17 cellular contexts compared by ENCODE assay signal in genomic region chr9:120870206-120870605, GRCh38. TPM values are rescaled to one million over a fixed set of nuclear protein-coding genes. Genes with fewer than 3 reads are reported as not detected.
DNase-seq lines count a peak whose midpoint lies in the region; ATAC-seq and TF ChIP-seq lines count a peak whose summit lies in the region.
"Had no signal": no experiment of that assay in that cellular context is flagged by ENCODE, and none has a peak within 500 bp of the region (broad histone marks: within the 10 kb centered on the region; RNA-seq: fewer than 3 reads in every experiment).

No MANE protein-coding gene starts in this region.

- H3K27ac ChIP-seq in OCI-LY1 (ENCODE audit: low read depth, low read length, poor library complexity, severe bottlenecking) (peak overlapping the region; percentile 53), coronary artery (peak overlapping the region; percentile 89 to 95)
- H3K27ac ChIP-seq: cardiac muscle cell had no signal

- no peak overlapping the region for H3K27ac Mint-ChIP-seq in stimulated activated naive B cell treated with anti-CD40 and anti-IgM and Interleukin-4, amounts not matched to agents 10 μg/mL and 1 μg/mL and 100 μg/mL, for 72 hours

- no peaks in the 10 kb centered on the region for H3K79me2 ChIP-seq in OCI-LY1 (ENCODE audit: insufficient read depth, low read length)

- peaks cover 9% of the 10 kb centered on the region for H3K36me3 ChIP-seq in H7 (replicated peaks; ENCODE audit: control insufficient read depth, insufficient read depth, low read length)
- peaks cover 74% of the 10 kb centered on the region; the same call in 1 of the 2 replicates for H3K36me3 ChIP-seq in OCI-LY1 (ENCODE audit: insufficient read depth, low read length)
- H3K36me3 ChIP-seq: cardiac muscle cell had no signal

- H3K9me3 ChIP-seq in OCI-LY1 (ENCODE audit: low read length) = no peaks in the 10 kb centered on the region
- H3K9me3 ChIP-seq: HAP-1 had no signal

- H3K4me3 ChIP-seq in H7 (ENCODE audit: insufficient read depth, low read depth, low read length) = no peak overlapping the region
- H3K4me3 ChIP-seq in OCI-LY1 (ENCODE audit: low read depth, low read length, poor library complexity, severe bottlenecking) = no peak overlapping the region
- no peak overlapping the region for H3K4me3 ChIP-seq in coronary artery
- H3K4me3 ChIP-seq: cardiac muscle cell, HAP-1 had no signal

- TF ChIP-seq CTCF in OCI-LY1 (IDR thresholded peaks at IDR 0.05; ENCODE audit: low read length) (no peak), coronary artery (IDR thresholded peaks at IDR 0.05) (no peak)

- H3K4me2 ChIP-seq in OCI-LY1 (ENCODE audit: low read length) = no peak overlapping the region; the same call in 1 of the 2 replicates

- no peaks in the 10 kb centered on the region for H3K27me3 Mint-ChIP-seq in stimulated activated naive B cell treated with anti-CD40 and anti-IgM and Interleukin-4, amounts not matched to agents 10 μg/mL and 1 μg/mL and 100 μg/mL, for 72 hours

- H3K27me3 ChIP-seq in H7 (ENCODE audit: control insufficient read depth, insufficient read depth, low read length) (no peaks in the 10 kb centered on the region), OCI-LY1 (ENCODE audit: insufficient read depth, low read length) (no peaks in the 10 kb centered on the region)
- H3K27me3 ChIP-seq: cardiac muscle cell had no signal

- H3K36me3 Mint-ChIP-seq in stimulated activated naive B cell treated with anti-CD40 and anti-IgM and Interleukin-4, amounts not matched to agents 10 μg/mL and 1 μg/mL and 100 μg/mL, for 72 hours = peaks cover 48 to 70% of the 10 kb centered on the region in 2 donors

- DNase-seq in H7 (peak; percentile 18), coronary artery (ENCODE audit: low spot score) (no peak), NCI-H187 treated with DMSO at 0.1 percent for 48 hours (lab: John Stamatoyannopoulos, UW) (no peak)
- no peak for DNase-seq in stimulated activated naive B cell treated with anti-CD40 and anti-IgM and Interleukin-4, amounts not matched to agents 10 μg/mL and 1 μg/mL and 100 μg/mL, for 72 hours
- DNase-seq: activated CD4-positive, alpha-beta T cell treated with anti-CD3 and anti-CD28 coated beads for 48 hours; activated naive CD4-positive, alpha-beta T cell treated with anti-CD3 and anti-CD28 coated beads, Interleukin-2, amount 50 U/mL, for 16 hours; COR-L47; glutamatergic neuron; retina; stimulated activated CD4-positive, alpha-beta T cell treated with anti-CD3 and anti-CD28 coated beads, Interleukin-4, amount 100 ng/mL, for 1 hour; stimulated activated naive CD4-positive, alpha-beta T cell; SW 1271 had no signal

- H3K9me2 ChIP-seq in OCI-LY1 (ENCODE audit: low read depth, low read length) = no peaks in the 10 kb centered on the region

- H3K9me3 Mint-ChIP-seq in stimulated activated naive B cell treated with anti-CD40 and anti-IgM and Interleukin-4, amounts not matched to agents 10 μg/mL and 1 μg/mL and 100 μg/mL, for 72 hours = no peaks in the 10 kb centered on the region

- H3K9ac ChIP-seq in OCI-LY1 (ENCODE audit: low read length) = no peak overlapping the region; the same call in 1 of the 2 replicates

- peaks cover 25 to 42% of the 10 kb centered on the region in 2 donors for H3K4me1 Mint-ChIP-seq in stimulated activated naive B cell treated with anti-CD40 and anti-IgM and Interleukin-4, amounts not matched to agents 10 μg/mL and 1 μg/mL and 100 μg/mL, for 72 hours

- H3K4me1 ChIP-seq in OCI-LY1 (ENCODE audit: insufficient read depth, low read length, severe bottlenecking) = peaks cover 26% of the 10 kb centered on the region

- ATAC-seq in stimulated activated naive B cell treated with anti-CD40 and anti-IgM and Interleukin-4, amounts not matched to agents 10 μg/mL and 1 μg/mL and 100 μg/mL, for 72 hours (replicated peaks) = no peak
- no peak for ATAC-seq in GM18873 (IDR thresholded peaks at IDR 0.05; ENCODE audit: low FRiP score, unreplicated experiment)
- ATAC-seq in HG03442 (IDR thresholded peaks at IDR 0.05; ENCODE audit: unreplicated experiment) = no peak

- H2AFZ ChIP-seq in OCI-LY1 (ENCODE audit: low read length) = no peak overlapping the region

- H3F3A ChIP-seq in OCI-LY1 (ENCODE audit: insufficient read depth, low read length) = peaks cover 1% of the 10 kb centered on the region; the same call in 1 of the 2 replicates

- peak overlapping the region; percentile 12 to 53 for H3K4me3 Mint-ChIP-seq in stimulated activated naive B cell treated with anti-CD40 and anti-IgM and Interleukin-4, amounts not matched to agents 10 μg/mL and 1 μg/mL and 100 μg/mL, for 72 hours

- no peaks in the 10 kb centered on the region for H4K20me1 ChIP-seq in OCI-LY1 (ENCODE audit: insufficient read depth, low read length)

RNA-seq across cellular contexts. Expression of gene PHF19, which starts 6.8 kb away (rescaled TPM):
- total RNA-seq in H7 (2014; rRNA removed; shearing (Covaris generic)) = 35.5 and 40.1 TPM in 2 replicates

RNA-seq across cellular contexts. Expression of gene PSMD5, which starts 27.5 kb away (rescaled TPM):
- 24.3 and 25.6 TPM in 2 replicates for total RNA-seq in H7 (2014; rRNA removed; shearing (Covaris generic))

RNA-seq across cellular contexts. Expression of gene TRAF1, which starts 56.4 kb away (rescaled TPM):
- 0.97 and 1.4 TPM in 2 replicates for total RNA-seq in H7 (2014; rRNA removed; shearing (Covaris generic))
